Comparison of ENCODE assay signal across 9 cellular contexts in genomic region chr6:44043036-44043478, GRCh38.
DNase-seq lines count a peak whose midpoint lies in the region; ATAC-seq and TF ChIP-seq lines count a peak whose summit lies in the region.
"Had no signal": no experiment of that assay in that cellular context is flagged by ENCODE, and none has a peak within 500 bp of the region (broad histone marks: within the 10 kb centered on the region; RNA-seq: fewer than 3 reads in every experiment).

No MANE protein-coding gene starts in this region.

- H3K36me3 ChIP-seq in HEK293 (ENCODE audit: control insufficient read depth in 2 of 2, insufficient read depth in 1 of 2, low read length in 2 of 2), result no peaks in the 10 kb centered on the region
- no peaks in the 10 kb centered on the region for H3K36me3 ChIP-seq in SJCRH30
- H3K36me3 ChIP-seq in skeletal muscle tissue (ENCODE audit: control insufficient read depth in 3 of 3, insufficient read depth in 3 of 3, low read length in 3 of 3), result no peaks in the 10 kb centered on the region

- no peak for DNase-seq in SJCRH30
- DNase-seq in fibroblast of villous mesenchyme (ENCODE audit: low read depth), result peak; percentile 55
- no peak for DNase-seq in GM19238 (ENCODE audit: insufficient read length, low spot score)
- DNase-seq: effector memory CD8-positive, alpha-beta T cell; Karpas-422 had no signal

- CTCF ChIA-PET in HEK293 (lab: Yijun Ruan, JAX), result interaction anchor here (0.6 to 3.0 kb wide), 14 partner anchors 9 to 377 kb away, joined by 3 to 16 read pairs (median 4); no protein-coding TSS in a partner anchor

- POLR2A ChIA-PET in HEK293 (lab: Yijun Ruan, JAX), result interaction anchor here (1.2 to 2.2 kb wide), 4 partner anchors 14 to 32 kb away, joined by 3 to 12 read pairs (median 4); no protein-coding TSS in a partner anchor

- no peak overlapping the region for H3K4me3 ChIP-seq in HEK293 (ENCODE audit: low read depth, low read length)
- H3K4me3 ChIP-seq in SJCRH30, result no peak overlapping the region
- no peak overlapping the region for H3K4me3 ChIP-seq in fibroblast of villous mesenchyme (ENCODE audit: low read depth, low read length)
- no peak overlapping the region for H3K4me3 ChIP-seq in skeletal muscle tissue (ENCODE audit: low read length in 3 of 3)

- H3K4me1 ChIP-seq in HEK293 (ENCODE audit: control insufficient read depth, insufficient read depth, low read length), result peaks cover 7% of the 10 kb centered on the region; the same call in 1 of the 2 replicates
- H3K4me1 ChIP-seq in SJCRH30, result peaks cover 28% of the 10 kb centered on the region
- H3K4me1 ChIP-seq in skeletal muscle tissue (ENCODE audit: control insufficient read depth in 3 of 3, insufficient read depth in 3 of 3, low read length in 3 of 3), result peaks cover 17 to 37% (median 33%) of the 10 kb centered on the region in 3 donors

- H3K27me3 ChIP-seq in SJCRH30, result no peaks in the 10 kb centered on the region
- no peaks in the 10 kb centered on the region for H3K27me3 ChIP-seq in skeletal muscle tissue (ENCODE audit: control insufficient read depth in 3 of 3, insufficient read depth in 3 of 3, low read length in 3 of 3)

- no peak overlapping the region for H3K27ac ChIP-seq in HEK293 (ENCODE audit: extremely low read depth, low read depth, low read length)
- H3K27ac ChIP-seq in SJCRH30, result peak overlapping the region; percentile 12; the same call in 1 of the 2 replicates
- H3K27ac ChIP-seq in skeletal muscle tissue (ENCODE audit: low read depth, low read length), result peak overlapping the region; percentile 47

- H3K9me3 ChIP-seq in HEK293 (ENCODE audit: control insufficient read depth, insufficient read depth, low read depth, low read length) (no peaks in the 10 kb centered on the region), SJCRH30 (replicated peaks) (no peaks in the 10 kb centered on the region), skeletal muscle tissue (ENCODE audit: control insufficient read depth in 3 of 3, low read length in 3 of 3) (no peaks in the 10 kb centered on the region)

- ATAC-seq in GM21526 (IDR thresholded peaks at IDR 0.05; ENCODE audit: low FRiP score, unreplicated experiment) (no peak), GM19023 (IDR thresholded peaks at IDR 0.05; ENCODE audit: unreplicated experiment) (no peak)
- ATAC-seq: effector memory CD8-positive, alpha-beta T cell had no signal

- TF ChIP-seq CTCF in HEK293 (tag by site-specific recombination; IDR thresholded peaks at IDR 0.05), result no peak
- no peak for TF ChIP-seq CTCF in fibroblast of villous mesenchyme (IDR thresholded peaks at IDR 0.05; ENCODE audit: insufficient read depth, low read depth, low read length)

- H3K9ac ChIP-seq in skeletal muscle tissue (ENCODE audit: low read depth in 1 of 3, low read length in 3 of 3), result peak overlapping the region in 2 of 3 donors; percentile 33 to 50

TF ChIP-seq in HEK293, 187 proteins besides CTCF, POLR2A, EP300 and RAD21:
- TF ChIP-seq GLIS2 (tag by site-specific recombination; IDR thresholded peaks at IDR 0.05) (0 out of 2 replicates have a peak, but pooled peaks have one; percentile 37), ZIC2 (tag by site-specific recombination; IDR thresholded peaks at IDR 0.05) (peak; percentile 44; the same call in 1 of the 2 replicates), OSR2 (tag by site-specific recombination; IDR thresholded peaks at IDR 0.05) (no peak)
